ENCODE assay signal across 19 cellular contexts in the genomic region with DNA sequence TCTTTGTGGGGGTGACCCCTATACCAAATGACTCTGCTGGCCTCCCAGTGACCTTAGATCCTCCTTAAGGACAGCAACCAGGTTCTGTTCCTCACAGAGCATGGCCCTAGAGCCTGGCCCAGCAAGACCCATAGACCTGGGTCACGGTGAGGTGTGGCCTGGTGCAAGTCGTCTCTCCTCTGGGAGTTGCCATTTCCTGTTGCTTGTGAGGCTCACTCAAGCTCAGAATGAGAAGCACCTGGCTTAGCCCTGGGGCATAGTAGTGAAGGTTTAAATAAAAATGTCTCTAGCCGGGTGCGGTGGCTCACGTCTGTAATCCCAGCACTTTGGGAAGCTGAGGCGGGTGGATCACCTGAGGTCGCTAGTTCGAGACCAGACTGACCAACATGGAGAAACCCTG.
DNase-seq lines count a peak whose midpoint lies in the region; ATAC-seq and TF ChIP-seq lines count a peak whose summit lies in the region.
"Had no signal": no experiment of that assay in that cellular context is flagged by ENCODE, and none has a peak within 500 bp of the region (broad histone marks: within the 10 kb centered on the region; RNA-seq: fewer than 3 reads in every experiment).

No MANE protein-coding gene starts in this region.

- no peak overlapping the region for H3K23ac ChIP-seq in trophoblast cell (ENCODE audit: low read length)

- H3K36me3 ChIP-seq in OCI-LY1 (ENCODE audit: insufficient read depth, low read length) (no peaks in the 10 kb centered on the region), endodermal cell (ENCODE audit: control insufficient read depth, insufficient read depth, low read length) (no peaks in the 10 kb centered on the region), trophoblast cell (ENCODE audit: control insufficient read depth in 1 of 2, insufficient read depth in 2 of 2, low read length in 2 of 2) (no peaks in the 10 kb centered on the region), colonic mucosa (no peaks in the 10 kb centered on the region)

- TF ChIP-seq CTCF in GM12865 (IDR thresholded peaks at IDR 0.05; ENCODE audit: insufficient read depth, low read depth, low read length, missing control alignments) (no peak), OCI-LY1 (IDR thresholded peaks at IDR 0.05; ENCODE audit: low read length) (no peak), endodermal cell (conservative IDR thresholded peaks at IDR 0.05) (no peak), colonic mucosa (IDR thresholded peaks at IDR 0.05) (no peak)

- peak overlapping the region; percentile 63 for H4K8ac ChIP-seq in trophoblast cell (ENCODE audit: low read depth, low read length)

- peak overlapping the region; percentile 53 for H3K4ac ChIP-seq in trophoblast cell (ENCODE audit: low read depth, low read length)

- intact Hi-C loops in colonic mucosa (cut with DNase I) = no loop called here

- no peaks in the 10 kb centered on the region for H3F3A ChIP-seq in OCI-LY1 (ENCODE audit: insufficient read depth, low read length)

- no peaks in the 10 kb centered on the region for H3K9me2 ChIP-seq in OCI-LY1 (ENCODE audit: low read depth, low read length)

- H3K4me3 Mint-ChIP-seq in endodermal cell = no peak overlapping the region
- H3K4me3 Mint-ChIP-seq: activated CD4-positive, alpha-beta T cell treated with anti-CD3 and anti-CD28 coated beads for 36 hours; activated naive CD4-positive, alpha-beta T cell treated with anti-CD3 and anti-CD28 coated beads, Interleukin-2, amount 50 U/mL, for 24 hours had no signal

- H3K27ac ChIP-seq in OCI-LY1 (ENCODE audit: low read depth, low read length, poor library complexity, severe bottlenecking) (peak overlapping the region; percentile 87), endodermal cell (ENCODE audit: low read depth, low read length) (no peak overlapping the region), trophoblast cell (ENCODE audit: low read depth, low read length) (peak overlapping the region; percentile 13), colonic mucosa (no peak overlapping the region)
- H3K27ac ChIP-seq: body of pancreas had no signal

- 95 to 97% methylated on average over 7 to 8 of the region's 8 CpGs for WGBS in endodermal cell (ENCODE audit: insufficient coverage in 1 of 2, insufficient read length in 1 of 2), 2 experiments
- no CpG with 5 or more reads among the region's 8 CpGs for WGBS in trophoblast cell (ENCODE audit: extremely low coverage, insufficient coverage, insufficient read length)

- H3K18ac ChIP-seq in trophoblast cell (ENCODE audit: low read length) = no peak overlapping the region

- peak overlapping the region; percentile 20; the same call in 1 of the 2 replicates for H3K9ac ChIP-seq in OCI-LY1 (ENCODE audit: low read length)
- no peak overlapping the region for H3K9ac ChIP-seq in endodermal cell (ENCODE audit: extremely low read depth, low read length, poor library complexity, severe bottlenecking)
- H3K9ac ChIP-seq in trophoblast cell (ENCODE audit: low read length) = no peak overlapping the region
- H3K9ac ChIP-seq in colonic mucosa (ENCODE audit: low read depth in 2 of 2, low read length in 2 of 2) = no peak overlapping the region

- H4K20me1 ChIP-seq in OCI-LY1 (ENCODE audit: insufficient read depth, low read length) = no peaks in the 10 kb centered on the region

- peak; percentile 43 for DNase-seq in GM12865 (ENCODE audit: low read depth)
- no peak for DNase-seq in endodermal cell
- peak in 1 of 2 donors; percentile 43 for DNase-seq in trophoblast cell
- no peak for DNase-seq in stimulated activated CD4-positive, alpha-beta T cell treated with anti-CD3 and anti-CD28 coated beads, Interleukin-12 subunit alpha, Interleukin-12 subunit beta, amount 100 ng/mL, for 4 hours
- no peak for DNase-seq in colonic mucosa
- DNase-seq in NCI-H1417 treated with DMSO at 0.1 percent for 48 hours (lab: John Stamatoyannopoulos, UW) = no peak
- DNase-seq: activated CD4-positive, alpha-beta T cell treated with anti-CD3 and anti-CD28 coated beads for 36 hours; activated T-cell treated with anti-CD3 and anti-CD28 coated beads for 4 hours; body of pancreas; hypothalamus; KBM-7; NCI-H1092; NCI-H2171; SHP77; stimulated activated CD4-positive, alpha-beta T cell treated with anti-CD3 and anti-CD28 coated beads, Interleukin-4, amount 100 ng/mL, for 24 hours; stimulated activated CD8-positive, alpha-beta memory T cell treated with anti-CD3 and anti-CD28 coated beads, Interleukin-4, amount 100 ng/mL, for 48 hours had no signal

- H3K9me3 ChIP-seq in OCI-LY1 (ENCODE audit: low read length) (no peaks in the 10 kb centered on the region), endodermal cell (ENCODE audit: control insufficient read depth, low read length) (peaks cover 5% of the 10 kb centered on the region), trophoblast cell (ENCODE audit: insufficient read depth, low read depth, low read length) (no peaks in the 10 kb centered on the region), colonic mucosa (no peaks in the 10 kb centered on the region)
- H3K9me3 ChIP-seq: body of pancreas had no signal

- H2AFZ ChIP-seq in OCI-LY1 (ENCODE audit: low read length) = no peak overlapping the region
- peak overlapping the region; percentile 56 for H2AFZ ChIP-seq in trophoblast cell (ENCODE audit: insufficient read depth, low read length, poor library complexity)

- H3K14ac ChIP-seq in trophoblast cell (ENCODE audit: low read length) = peak overlapping the region; percentile 76

- H3K4me1 ChIP-seq in OCI-LY1 (ENCODE audit: insufficient read depth, low read length, severe bottlenecking) (peaks cover 28% of the 10 kb centered on the region), endodermal cell (ENCODE audit: control insufficient read depth, insufficient read depth, low read length) (peaks cover 12% of the 10 kb centered on the region), trophoblast cell (ENCODE audit: control insufficient read depth in 1 of 2, insufficient read depth in 2 of 2, low read length in 2 of 2) (peaks cover 29 to 47% of the 10 kb centered on the region in 2 experiments), colonic mucosa (no peaks in the 10 kb centered on the region)
- H3K4me1 ChIP-seq: body of pancreas had no signal

- no peaks in the 10 kb centered on the region for H3K79me2 ChIP-seq in OCI-LY1 (ENCODE audit: insufficient read depth, low read length)
- peaks cover 8% of the 10 kb centered on the region for H3K79me2 ChIP-seq in trophoblast cell (ENCODE audit: control insufficient read depth, insufficient read depth, low read length, poor library complexity)

- no peak for ATAC-seq in HG02938 (IDR thresholded peaks at IDR 0.05; ENCODE audit: unreplicated experiment)
- ATAC-seq: activated CD4-positive, alpha-beta T cell treated with anti-CD3 and anti-CD28 coated beads for 36 hours; body of pancreas had no signal

- H3K9me3 Mint-ChIP-seq in endodermal cell = no peaks in the 10 kb centered on the region
- H3K9me3 Mint-ChIP-seq: activated naive CD4-positive, alpha-beta T cell treated with anti-CD3 and anti-CD28 coated beads, Interleukin-2, amount 50 U/mL, for 24 hours had no signal

- peaks cover 59% of the 10 kb centered on the region for H3K79me1 ChIP-seq in trophoblast cell (ENCODE audit: low read length)

- H3K4me3 ChIP-seq in GM12865 (ENCODE audit: low read depth, low read length) (no peak overlapping the region), OCI-LY1 (ENCODE audit: low read depth, low read length, poor library complexity, severe bottlenecking) (no peak overlapping the region), endodermal cell (ENCODE audit: low read length) (no peak overlapping the region), trophoblast cell (ENCODE audit: low read depth, low read length) (no peak overlapping the region), colonic mucosa (no peak overlapping the region)
- H3K4me3 ChIP-seq: body of pancreas had no signal

- H2AK5ac ChIP-seq in trophoblast cell (ENCODE audit: low read length) = peak overlapping the region; percentile 92

- peaks cover 21% of the 10 kb centered on the region for H3K4me1 Mint-ChIP-seq in endodermal cell
- H3K4me1 Mint-ChIP-seq: activated CD4-positive, alpha-beta T cell treated with anti-CD3 and anti-CD28 coated beads for 36 hours; activated naive CD4-positive, alpha-beta T cell treated with anti-CD3 and anti-CD28 coated beads, Interleukin-2, amount 50 U/mL, for 24 hours had no signal

- H2BK120ac ChIP-seq in trophoblast cell (ENCODE audit: insufficient read depth, low read length, poor library complexity) = peak overlapping the region; percentile 99

- H4K91ac ChIP-seq in trophoblast cell (ENCODE audit: low read depth, low read length) = peak overlapping the region; percentile 95

- H3K27me3 ChIP-seq in OCI-LY1 (ENCODE audit: insufficient read depth, low read length) (no peaks in the 10 kb centered on the region; the same call in 1 of the 2 replicates), endodermal cell (ENCODE audit: control insufficient read depth, insufficient read depth, low read length, poor library complexity, severe bottlenecking) (no peaks in the 10 kb centered on the region), trophoblast cell (ENCODE audit: insufficient read depth, low read length) (no peaks in the 10 kb centered on the region), colonic mucosa (no peaks in the 10 kb centered on the region)
- H3K27me3 ChIP-seq: body of pancreas had no signal

- H3K36me3 Mint-ChIP-seq in endodermal cell (ENCODE audit: low read depth) = no peaks in the 10 kb centered on the region
- H3K36me3 Mint-ChIP-seq: activated naive CD4-positive, alpha-beta T cell treated with anti-CD3 and anti-CD28 coated beads, Interleukin-2, amount 50 U/mL, for 24 hours had no signal

- peak overlapping the region; percentile 96 for H2BK5ac ChIP-seq in trophoblast cell (ENCODE audit: low read depth, low read length, poor library complexity)

- H3K27ac Mint-ChIP-seq in endodermal cell = peak overlapping the region; percentile 80
- H3K27ac Mint-ChIP-seq: activated CD4-positive, alpha-beta T cell treated with anti-CD3 and anti-CD28 coated beads for 36 hours; activated naive CD4-positive, alpha-beta T cell treated with anti-CD3 and anti-CD28 coated beads, Interleukin-2, amount 50 U/mL, for 24 hours had no signal

- peak overlapping the region; percentile 96 for H2BK12ac ChIP-seq in trophoblast cell (ENCODE audit: low read length)

- no peaks in the 10 kb centered on the region for H3K27me3 Mint-ChIP-seq in endodermal cell (ENCODE audit: insufficient read depth)
- H3K27me3 Mint-ChIP-seq: activated CD4-positive, alpha-beta T cell treated with anti-CD3 and anti-CD28 coated beads for 36 hours; activated naive CD4-positive, alpha-beta T cell treated with anti-CD3 and anti-CD28 coated beads, Interleukin-2, amount 50 U/mL, for 24 hours had no signal

- H4K12ac ChIP-seq in trophoblast cell (ENCODE audit: low read depth, low read length) = no peak overlapping the region

- H3K4me2 ChIP-seq in OCI-LY1 (ENCODE audit: low read length) (peak overlapping the region; percentile 59), trophoblast cell (ENCODE audit: low read length) (no peak overlapping the region)

Comparison
In these comparisons a context has a peak if more than half of its experiments do, and no peak if none do; other contexts are left out.
1. H3K27ac ChIP-seq: peak in OCI-LY1 (single experiment) and trophoblast cell (single experiment); none in endodermal cell (single experiment) and colonic mucosa (single experiment).